8 cellular contexts compared by ENCODE assay signal in the genomic region with DNA sequence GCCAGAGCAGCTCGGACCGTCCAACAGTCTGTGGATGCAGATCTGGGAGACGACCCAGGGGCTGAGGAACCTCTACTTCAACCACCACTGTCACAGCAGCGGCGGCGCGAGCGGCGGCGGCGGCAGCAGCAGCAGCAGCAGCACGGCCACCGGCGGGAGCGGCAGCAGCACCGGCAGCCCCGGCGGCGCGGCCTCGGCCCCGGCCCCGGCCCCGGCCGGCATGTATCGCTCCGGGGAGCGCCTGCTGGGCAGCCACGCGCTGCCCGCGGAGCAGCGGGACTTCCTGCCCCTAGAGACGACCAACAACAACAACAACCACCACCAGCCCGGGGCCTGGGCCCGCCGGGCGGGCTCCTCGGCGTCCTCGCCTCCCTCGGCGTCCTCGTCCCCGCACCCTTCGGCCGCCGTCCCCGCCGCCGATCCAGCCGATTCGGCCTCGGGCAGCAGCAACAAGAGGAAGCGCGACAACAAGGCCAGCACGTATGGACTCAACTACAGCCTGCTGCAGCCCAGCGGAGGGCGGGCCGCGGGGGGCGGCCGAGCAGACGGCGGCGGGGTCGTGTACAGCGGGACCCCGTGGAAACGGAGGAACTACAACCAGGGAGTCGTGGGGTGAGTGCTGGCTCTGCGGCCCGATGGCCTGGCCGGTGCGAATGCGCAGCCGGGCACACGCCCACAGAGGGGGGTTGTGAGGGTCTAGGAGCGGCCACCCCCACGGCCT. TPM values are rescaled to one million over a fixed set of nuclear protein-coding genes. Genes with fewer than 3 reads are reported as not detected.
DNase-seq lines count a peak whose midpoint lies in the region; ATAC-seq and TF ChIP-seq lines count a peak whose summit lies in the region.

No MANE protein-coding gene starts in this region.

- H3K27me3 Mint-ChIP-seq in T-helper 17 cell, result no peaks in the 10 kb centered on the region

- H3K27me3 ChIP-seq in endocrine pancreas (ENCODE audit: control insufficient read depth, insufficient read depth, low read length), result no peaks in the 10 kb centered on the region
- H3K27me3 ChIP-seq in mononuclear cell (ENCODE audit: insufficient read depth, low read length), result no peaks in the 10 kb centered on the region
- no peaks in the 10 kb centered on the region for H3K27me3 ChIP-seq in tibial artery

- no peaks in the 10 kb centered on the region for H3K36me3 ChIP-seq in endocrine pancreas (ENCODE audit: control insufficient read depth, insufficient read depth, low read length)
- H3K36me3 ChIP-seq in tibial artery, result no peaks in the 10 kb centered on the region

- H3K4me3 Mint-ChIP-seq in T-helper 17 cell, result peak overlapping the region; percentile 95

- ATAC-seq in GM18861 (IDR thresholded peaks at IDR 0.05; ENCODE audit: unreplicated experiment) (peak; percentile 11), HG03103 (IDR thresholded peaks at IDR 0.05; ENCODE audit: low read depth, unreplicated experiment) (peak; percentile 7), T-helper 17 cell (peak; percentile 0)

- TF ChIP-seq CTCF in tibial artery (IDR thresholded peaks at IDR 0.05), result no peak

- H3K36me3 Mint-ChIP-seq in T-helper 17 cell (ENCODE audit: low read depth), result peaks cover 2% of the 10 kb centered on the region

- peak overlapping the region; percentile 76 for H3K9ac ChIP-seq in endocrine pancreas (ENCODE audit: control insufficient read depth, insufficient read depth, low read length)

- H3K4me1 Mint-ChIP-seq in T-helper 17 cell, result peaks cover 32% of the 10 kb centered on the region

- no peaks in the 10 kb centered on the region for H3K9me3 ChIP-seq in T-helper 17 cell (ENCODE audit: control insufficient read depth, low read length, poor library complexity, severe bottlenecking)
- no peaks in the 10 kb centered on the region for H3K9me3 ChIP-seq in endocrine pancreas (ENCODE audit: control insufficient read depth, low read length)
- no peaks in the 10 kb centered on the region for H3K9me3 ChIP-seq in mononuclear cell (ENCODE audit: low read depth, low read length)
- no peaks in the 10 kb centered on the region for H3K9me3 ChIP-seq in tibial artery

- peak overlapping the region; percentile 90 for H3K27ac Mint-ChIP-seq in T-helper 17 cell

- peak overlapping the region; percentile 90 to 94 for H3K27ac ChIP-seq in tibial artery

- in situ Hi-C loops in ACHN (cut with HindIII; ENCODE audit: low pct_ligation_motif_present, low pct_unique_long_range_greater_than_20kb, low sequenced_read_pairs), result no loop called here

- intact Hi-C loops in tibial artery (cut with DNase I; ENCODE audit: low total_unique reads), result loop anchor here (10.0 kb wide), 1 partner anchor 129 kb away; the partner anchor contains the start of gene CNEP1R1

- H3K4me1 ChIP-seq in endocrine pancreas (ENCODE audit: control insufficient read depth, insufficient read depth, low read length) (no peaks in the 10 kb centered on the region), mononuclear cell (ENCODE audit: insufficient read depth, low read length) (peaks cover 46% of the 10 kb centered on the region), tibial artery (peaks cover 0 to 41% (median 32%) of the 10 kb centered on the region in 4 donors)

- DNase-seq in ACHN (peak; percentile 38), T-helper 17 cell (no peak), tibial artery (peak in 1 of 2 donors; percentile 31), NCI-H1105 (lab: John Stamatoyannopoulos, UW) (no peak)

- H3K4me3 ChIP-seq in endocrine pancreas (ENCODE audit: control insufficient read depth, insufficient read depth, low read length) (no peak overlapping the region), mononuclear cell (ENCODE audit: low read length) (peak overlapping the region; percentile 75), tibial artery (peak overlapping the region; percentile 74 to 93)

RNA-seq across cellular contexts. Expression of gene TENT4B, which starts 0.7 kb away (rescaled TPM):
- 10 to 100 TPM; 21.5 to 23.0 TPM for total RNA-seq in T-helper 17 cell
- total RNA-seq in mononuclear cell, result 38.7 TPM
